In the genomic region with DNA sequence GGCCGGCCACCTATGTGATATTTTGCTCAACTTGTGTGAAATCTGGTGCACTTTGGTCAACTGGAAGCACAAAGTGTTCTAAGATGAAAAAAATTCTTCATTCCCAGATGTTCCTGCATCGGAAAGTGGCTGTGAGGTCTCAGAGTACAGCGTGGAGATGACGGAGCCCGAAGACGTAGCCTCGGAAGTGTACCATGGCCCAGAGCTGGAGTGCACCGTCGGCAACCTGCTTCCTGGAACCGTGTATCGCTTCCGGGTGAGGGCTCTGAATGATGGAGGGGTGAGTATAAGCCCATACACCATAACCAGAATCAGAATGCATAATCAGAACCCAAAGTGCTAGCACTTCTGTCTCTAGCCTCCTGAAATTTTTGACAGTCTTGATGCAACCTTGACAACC, we compare ENCODE assay signal across 28 cellular contexts.
"Had no signal": no experiment of that assay in that cellular context is flagged by ENCODE, and none has a peak within 500 bp of the region (broad histone marks: within the 10 kb centered on the region; RNA-seq: fewer than 3 reads in every experiment).

No MANE protein-coding gene starts in this region.

- H3K4me1 ChIP-seq: prostate gland, stomach, tibial artery, transverse colon, upper lobe of right lung, uterus had no signal

- H3K27me3 ChIP-seq: neutrophil, pancreas, right atrium auricular region, stomach, tibial artery, transverse colon, upper lobe of right lung, uterus had no signal

- H3K9me3 Mint-ChIP-seq: naive B cell; naive thymus-derived CD8-positive, alpha-beta T cell; natural killer cell treated with Interleukin-12 subunit alpha and Interleukin-12 subunit beta and Interleukin-15 and Interleukin-18, amount 100 ng/mL, for 72 hours; nephron progenitor cell; neural crest cell; stimulated activated effector memory CD8-positive, alpha-beta T cell treated with anti-CD3 and anti-CD28 coated beads, Interleukin-12 subunit alpha, Interleukin-12 subunit beta, amount 100 ng/mL, for 72 hours; stimulated activated naive B cell treated with anti-CD40 and anti-IgM and Interleukin-4, amounts not matched to agents 10 μg/mL and 1 μg/mL and 100 μg/mL, for 72 hours; stimulated activated naive CD8-positive, alpha-beta T cell treated with anti-CD3 and anti-CD28 coated beads, Interleukin-15, Interleukin-2, amounts not matched to agents 100 ng/mL and 50 ng/mL, for 24 hours; type B pancreatic cell had no signal

- H3K27me3 Mint-ChIP-seq: naive B cell; naive thymus-derived CD8-positive, alpha-beta T cell; natural killer cell treated with Interleukin-12 subunit alpha and Interleukin-12 subunit beta and Interleukin-15 and Interleukin-18, amount 100 ng/mL, for 72 hours; stimulated activated naive B cell treated with anti-CD40 and anti-IgM and Interleukin-4, amounts not matched to agents 10 μg/mL and 1 μg/mL and 100 μg/mL, for 72 hours; stimulated activated naive CD8-positive, alpha-beta T cell treated with anti-CD3 and anti-CD28 coated beads, Interleukin-15, Interleukin-2, amounts not matched to agents 100 ng/mL and 50 ng/mL, for 24 hours; type B pancreatic cell had no signal

- H3K4me3 ChIP-seq: pancreas, prostate gland, right atrium auricular region, skin epidermis, stomach, thoracic aorta, tibial artery, transverse colon, upper lobe of right lung, uterus had no signal

- H3K27ac Mint-ChIP-seq: naive B cell; stimulated activated effector memory CD8-positive, alpha-beta T cell treated with anti-CD3 and anti-CD28 coated beads, Interleukin-12 subunit alpha, Interleukin-12 subunit beta, amount 100 ng/mL, for 72 hours; stimulated activated naive B cell treated with anti-CD40 and anti-IgM and Interleukin-4, amounts not matched to agents 10 μg/mL and 1 μg/mL and 100 μg/mL, for 72 hours; stimulated activated naive CD8-positive, alpha-beta T cell treated with anti-CD3 and anti-CD28 coated beads, Interleukin-15, Interleukin-2, amounts not matched to agents 100 ng/mL and 50 ng/mL, for 24 hours; type B pancreatic cell had no signal

- H3K36me3 Mint-ChIP-seq: naive B cell had no signal

- H3K36me3 ChIP-seq: prostate gland, uterus had no signal

- DNase-seq: naive B cell; naive thymus-derived CD8-positive, alpha-beta T cell; nephron progenitor cell; nucleus accumbens; pancreas; retina; stimulated activated CD4-positive, alpha-beta T cell treated with anti-CD3 and anti-CD28 coated beads, Interleukin-15, amount 100 ng/mL, for 24 hours; stimulated activated CD4-positive, alpha-beta T cell treated with anti-CD3 and anti-CD28 coated beads, Interleukin-2, amount 100 ng/mL, for 24 hours; stimulated activated CD4-positive, alpha-beta T cell treated with anti-CD3 and anti-CD28 coated beads, Interleukin-2, amount 100 ng/mL, for 48 hours; stimulated activated CD4-positive, alpha-beta T cell treated with anti-CD3 and anti-CD28 coated beads, Interleukin-4, amount 100 ng/mL, for 24 hours; stimulated activated naive B cell treated with anti-CD40 and anti-IgM and Interleukin-4, amounts not matched to agents 10 μg/mL and 1 μg/mL and 100 μg/mL, for 72 hours; stimulated activated naive CD4-positive, alpha-beta T cell treated with Interleukin-2 at 50 U/mL for 16 hours; stomach; tibial artery; transverse colon; upper lobe of right lung; uterus had no signal

- H3K4me1 Mint-ChIP-seq: naive B cell; naive thymus-derived CD8-positive, alpha-beta T cell; nephron progenitor cell; stimulated activated effector memory CD8-positive, alpha-beta T cell treated with anti-CD3 and anti-CD28 coated beads, Interleukin-12 subunit alpha, Interleukin-12 subunit beta, amount 100 ng/mL, for 72 hours; stimulated activated naive B cell treated with anti-CD40 and anti-IgM and Interleukin-4, amounts not matched to agents 10 μg/mL and 1 μg/mL and 100 μg/mL, for 72 hours had no signal

- H3K9me3 ChIP-seq: neutrophil, pancreas, prostate gland, right atrium auricular region, stomach, thoracic aorta, tibial artery, transverse colon, upper lobe of right lung, uterus had no signal

- H3K4me3 Mint-ChIP-seq: naive B cell; naive thymus-derived CD8-positive, alpha-beta T cell; natural killer cell treated with Interleukin-12 subunit alpha and Interleukin-12 subunit beta and Interleukin-15 and Interleukin-18, amount 100 ng/mL, for 72 hours; nephron progenitor cell; neural crest cell; stimulated activated effector memory CD8-positive, alpha-beta T cell treated with anti-CD3 and anti-CD28 coated beads, Interleukin-12 subunit alpha, Interleukin-12 subunit beta, amount 100 ng/mL, for 72 hours; stimulated activated naive B cell treated with anti-CD40 and anti-IgM and Interleukin-4, amounts not matched to agents 10 μg/mL and 1 μg/mL and 100 μg/mL, for 72 hours; stimulated activated naive CD8-positive, alpha-beta T cell treated with anti-CD3 and anti-CD28 coated beads, Interleukin-15, Interleukin-2, amounts not matched to agents 100 ng/mL and 50 ng/mL, for 24 hours; type B pancreatic cell had no signal

- ATAC-seq: naive thymus-derived CD8-positive, alpha-beta T cell; natural killer cell treated with Interleukin-12 subunit alpha and Interleukin-12 subunit beta and Interleukin-15 and Interleukin-18, amount 100 ng/mL, for 72 hours; pancreas; sciatic nerve; stimulated activated effector memory CD8-positive, alpha-beta T cell treated with anti-CD3 and anti-CD28 coated beads, Interleukin-12 subunit alpha, Interleukin-12 subunit beta, amount 100 ng/mL, for 72 hours; stimulated activated naive B cell treated with anti-CD40 and anti-IgM and Interleukin-4, amounts not matched to agents 10 μg/mL and 1 μg/mL and 100 μg/mL, for 72 hours; upper lobe of right lung had no signal

- H3K27ac ChIP-seq: neutrophil, pancreas, prostate gland, right atrium auricular region, skin epidermis, stomach, thoracic aorta, tibial artery, transverse colon, upper lobe of right lung, uterus had no signal
